In genomic region chr1:36606908-36607651, GRCh38 we compare ENCODE assay signal across 22 cellular contexts.
DNase-seq lines count a peak whose midpoint lies in the region; ATAC-seq, FAIRE-seq and TF ChIP-seq lines count a peak whose summit lies in the region.
"Had no signal": no experiment of that assay in that cellular context is flagged by ENCODE, and none has a peak within 500 bp of the region (broad histone marks: within the 10 kb centered on the region; RNA-seq: fewer than 3 reads in every experiment).

No MANE protein-coding gene starts in this region.

- under 1% methylated on average over 8 of the region's 8 CpGs for WGBS in K562 (ENCODE audit: insufficient coverage, low coverage, missing lambda C conversion rate)
- 58 to 68% methylated on average over 8 of the region's 8 CpGs for WGBS in lower leg skin, 2 donors

- FAIRE-seq in K562 (lab: Jason Lieb, UNC) = no peak
- FAIRE-seq: GM12892, GM18507 had no signal

- H3K27ac Mint-ChIP-seq in activated CD4-positive, alpha-beta T cell treated with anti-CD3 and anti-CD28 coated beads, Interleukin-2, amount 10 ng/mL, durations not matched to agents 7 days and 5 days = no peak overlapping the region
- H3K27ac Mint-ChIP-seq in CD8-positive, alpha-beta memory T cell = peak overlapping the region; percentile 68 to 95 (median 92)
- H3K27ac Mint-ChIP-seq in stimulated activated effector memory CD8-positive, alpha-beta T cell treated with anti-CD3 and anti-CD28 coated beads, Interleukin-12 subunit alpha, Interleukin-12 subunit beta, amount 100 ng/mL, for 72 hours = peak overlapping the region; percentile 33
- H3K27ac Mint-ChIP-seq: B cell had no signal

- TF ChIP-seq RAD21 in K562 (CRISPR knock-in tag; conservative IDR thresholded peaks at IDR 0.05 in 1 of 2, IDR thresholded peaks at IDR 0.05 in 1 of 2) = no peak

- in situ Hi-C loops in K562 (cut with MboI) = no loop called here

- no peak for TF ChIP-seq POLR2A in K562 (conservative IDR thresholded peaks at IDR 0.05)
- no peak for TF ChIP-seq POLR2A in lower leg skin (IDR thresholded peaks at IDR 0.05)

- no peak overlapping the region for H3K27ac ChIP-seq in CD8-positive, alpha-beta memory T cell (ENCODE audit: low read depth, low read length)
- no peak overlapping the region for H3K27ac ChIP-seq in K562 (ENCODE audit: extremely low read depth, low read depth, low read length)

- peaks cover 6% of the 10 kb centered on the region for H3K4me1 Mint-ChIP-seq in activated CD4-positive, alpha-beta T cell treated with anti-CD3 and anti-CD28 coated beads, Interleukin-2, amount 10 ng/mL, durations not matched to agents 7 days and 5 days
- H3K4me1 Mint-ChIP-seq in CD8-positive, alpha-beta memory T cell = peaks cover 32 to 42% (median 39%) of the 10 kb centered on the region in 3 donors
- peaks cover 31% of the 10 kb centered on the region for H3K4me1 Mint-ChIP-seq in stimulated activated effector memory CD8-positive, alpha-beta T cell treated with anti-CD3 and anti-CD28 coated beads, Interleukin-12 subunit alpha, Interleukin-12 subunit beta, amount 100 ng/mL, for 72 hours
- H3K4me1 Mint-ChIP-seq: B cell, IgD-negative memory B cell had no signal

- H3K4me2 ChIP-seq in K562 (ENCODE audit: insufficient read depth, low read length) = no peak overlapping the region

- peaks cover 24% of the 10 kb centered on the region for H3K4me1 ChIP-seq in CD8-positive, alpha-beta memory T cell (ENCODE audit: insufficient read depth, low read length)
- no peaks in the 10 kb centered on the region for H3K4me1 ChIP-seq in K562 (replicated peaks in 1 of 2; ENCODE audit: control insufficient read depth in 2 of 2, insufficient read depth in 2 of 2, low read length in 2 of 2)

- no peaks in the 10 kb centered on the region for H3K9me3 ChIP-seq in CD8-positive, alpha-beta memory T cell (ENCODE audit: low read length)
- no peaks in the 10 kb centered on the region for H3K9me3 ChIP-seq in K562 (replicated peaks; ENCODE audit: control insufficient read depth, insufficient read depth, low read depth, low read length)

- H2AFZ ChIP-seq in K562 (ENCODE audit: low read depth, low read length) = no peak overlapping the region

- POLR2A ChIA-PET in activated CD4-positive, alpha-beta T cell treated with anti-CD3 and anti-CD28 coated beads, Interleukin-2, amount 10 ng/mL, durations not matched to agents 7 days and 5 days (lab: Charles Lee) = no interaction called here
- POLR2A ChIA-PET in CD8-positive, alpha-beta memory T cell (lab: Charles Lee) = interaction anchor here (1.2 kb wide), 1 partner anchor 13 kb away, joined by 4 read pairs; no protein-coding TSS in a partner anchor
- POLR2A ChIA-PET in K562 (lab: Yijun Ruan, JAX) = interaction anchor here (0.9 kb wide), 1 partner anchor 9 kb away, joined by 3 read pairs; no protein-coding TSS in a partner anchor

- H3K4me3 ChIP-seq in CD8-positive, alpha-beta memory T cell (ENCODE audit: low read length) = no peak overlapping the region
- H3K4me3 ChIP-seq in K562 (no peak overlapping the region), lower leg skin (ENCODE audit: low read depth, poor library complexity, severe bottlenecking) (no peak overlapping the region)

- TF ChIP-seq CTCF in K562 (IDR thresholded peaks at IDR 0.05 in 2 of 3, conservative IDR thresholded peaks at IDR 0.05 in 1 of 3; ENCODE audit: insufficient read depth in 2 of 3, low read depth in 1 of 3, low read length in 3 of 3) = no peak
- TF ChIP-seq CTCF in lower leg skin (IDR thresholded peaks at IDR 0.05) = no peak

- intact Hi-C loops in K562 (cut with micrococcal nuclease) (no loop called here), lower leg skin (cut with DNase I; ENCODE audit: low total_unique reads) (no loop called here)

- H3K36me3 ChIP-seq in CD8-positive, alpha-beta memory T cell (ENCODE audit: insufficient read depth, low read length) = no peaks in the 10 kb centered on the region
- H3K36me3 ChIP-seq in K562 (ENCODE audit: control insufficient read depth, insufficient read depth, low read length) = no peaks in the 10 kb centered on the region

- CTCF ChIA-PET in activated CD4-positive, alpha-beta T cell treated with anti-CD3 and anti-CD28 coated beads, Interleukin-2, amount 10 ng/mL, durations not matched to agents 7 days and 5 days (lab: Charles Lee) = interaction anchor here (1.3 to 1.6 kb wide), 2 partner anchors 13 to 91 kb away, joined by 3 read pairs; no protein-coding TSS in a partner anchor
- CTCF ChIA-PET in CD8-positive, alpha-beta memory T cell (lab: Charles Lee) = interaction anchor here (0.5 kb wide), 1 partner anchor 457 kb away, joined by 3 read pairs; no protein-coding TSS in a partner anchor
- CTCF ChIA-PET in K562 (lab: Yijun Ruan, JAX; ENCODE audit: low intra/inter-chr PET ratio) = no interaction called here

- H4K20me1 ChIP-seq in K562 (replicated peaks; ENCODE audit: control insufficient read depth, insufficient read depth, low read length) = no peaks in the 10 kb centered on the region; the same call in 1 of the 2 replicates

- no peaks in the 10 kb centered on the region for H3K27me3 ChIP-seq in CD8-positive, alpha-beta memory T cell (ENCODE audit: insufficient read depth, low read length, poor library complexity, severe bottlenecking)
- H3K27me3 ChIP-seq in K562 (ENCODE audit: control insufficient read depth in 2 of 2, insufficient read depth in 2 of 2, low read length in 2 of 2) = peaks cover 0 to 5% of the 10 kb centered on the region in 2 experiments; a peak in 1 of 5 replicates

- no peaks in the 10 kb centered on the region for H3K27me3 Mint-ChIP-seq in activated CD4-positive, alpha-beta T cell treated with anti-CD3 and anti-CD28 coated beads, Interleukin-2, amount 10 ng/mL, durations not matched to agents 7 days and 5 days
- peaks cover 2 to 11% of the 10 kb centered on the region in 2 donors for H3K27me3 Mint-ChIP-seq in CD8-positive, alpha-beta memory T cell

- no peaks in the 10 kb centered on the region for H3K36me3 Mint-ChIP-seq in activated CD4-positive, alpha-beta T cell treated with anti-CD3 and anti-CD28 coated beads, Interleukin-2, amount 10 ng/mL, durations not matched to agents 7 days and 5 days (ENCODE audit: low read depth)
- H3K36me3 Mint-ChIP-seq in CD8-positive, alpha-beta memory T cell = no peaks in the 10 kb centered on the region
- no peaks in the 10 kb centered on the region for H3K36me3 Mint-ChIP-seq in stimulated activated effector memory CD8-positive, alpha-beta T cell treated with anti-CD3 and anti-CD28 coated beads, Interleukin-12 subunit alpha, Interleukin-12 subunit beta, amount 100 ng/mL, for 72 hours
- H3K36me3 Mint-ChIP-seq: IgD-negative memory B cell had no signal

- no TSS peak for BruUV-seq in K562 (replicated peaks; lab: Mats Ljungman, UMichigan)

- H3K9me3 Mint-ChIP-seq in activated CD4-positive, alpha-beta T cell treated with anti-CD3 and anti-CD28 coated beads, Interleukin-2, amount 10 ng/mL, durations not matched to agents 7 days and 5 days = no peaks in the 10 kb centered on the region
- peaks cover 0 to 1% (median 0%) of the 10 kb centered on the region in 5 donors for H3K9me3 Mint-ChIP-seq in CD8-positive, alpha-beta memory T cell
- no peaks in the 10 kb centered on the region for H3K9me3 Mint-ChIP-seq in stimulated activated effector memory CD8-positive, alpha-beta T cell treated with anti-CD3 and anti-CD28 coated beads, Interleukin-12 subunit alpha, Interleukin-12 subunit beta, amount 100 ng/mL, for 72 hours
- H3K9me3 Mint-ChIP-seq: IgD-negative memory B cell had no signal

- peak; percentile 7 for DNase-seq in activated CD4-positive, alpha-beta T cell treated with anti-CD3 and anti-CD28 coated beads, Interleukin-2, amount 10 ng/mL, durations not matched to agents 7 days and 5 days
- no peak for DNase-seq in activated CD4-positive, alpha-beta T cell treated with anti-CD3 and anti-CD28 coated beads, Interleukin-2, amount 50 U/mL, for 48 hours
- DNase-seq in CD8-positive, alpha-beta memory T cell = peak in 2 of 5 donors; percentile 11 to 47
- no peak for DNase-seq in K562 (ENCODE audit: extremely low read depth in 1 of 4, low spot score in 3 of 4)
- DNase-seq in stimulated activated effector memory CD8-positive, alpha-beta T cell treated with anti-CD3 and anti-CD28 coated beads, Interleukin-12 subunit alpha, Interleukin-12 subunit beta, amount 100 ng/mL, for 72 hours (ENCODE audit: low spot score in 2 of 2) = no peak
- DNase-seq in lower leg skin (ENCODE audit: low spot score in 2 of 2) = no peak
- DNase-seq in NCI-H1105 (lab: John Stamatoyannopoulos, UW) = no peak
- DNase-seq in foreskin melanocyte = no peak
- DNase-seq: 8988T, DMS79, GOT3, NCI-H1105 treated with DMSO at 0.1 percent for 48 hours, NCI-H1694, NCI-H2081 treated with DMSO at 0.1 percent for 48 hours, NCI-H446 treated with DMSO at 0.1 percent for 48 hours, NCI-H748 treated with DMSO at 0.1 percent for 48 hours, SHP77 treated with DMSO at 0.1 percent for 48 hours had no signal

- H3K9me1 ChIP-seq in K562 (ENCODE audit: control insufficient read depth, insufficient read depth, low read length) = no peaks in the 10 kb centered on the region

- no peak for ATAC-seq in K562
- ATAC-seq in stimulated activated effector memory CD8-positive, alpha-beta T cell treated with anti-CD3 and anti-CD28 coated beads, Interleukin-12 subunit alpha, Interleukin-12 subunit beta, amount 100 ng/mL, for 72 hours = no peak
- ATAC-seq: HCT116 had no signal

- no peaks in the 10 kb centered on the region for H3K79me2 ChIP-seq in K562 (ENCODE audit: control insufficient read depth, insufficient read depth, low read length)

- H3K4me3 Mint-ChIP-seq in activated CD4-positive, alpha-beta T cell treated with anti-CD3 and anti-CD28 coated beads, Interleukin-2, amount 10 ng/mL, durations not matched to agents 7 days and 5 days = no peak overlapping the region
- peak overlapping the region in 6 of 7 donors; percentile 3 to 73 (median 64) for H3K4me3 Mint-ChIP-seq in CD8-positive, alpha-beta memory T cell
- H3K4me3 Mint-ChIP-seq in stimulated activated effector memory CD8-positive, alpha-beta T cell treated with anti-CD3 and anti-CD28 coated beads, Interleukin-12 subunit alpha, Interleukin-12 subunit beta, amount 100 ng/mL, for 72 hours = no peak overlapping the region
- H3K4me3 Mint-ChIP-seq: B cell had no signal

- no peak overlapping the region for H3K9ac ChIP-seq in K562 (ENCODE audit: insufficient read depth in 1 of 2, low read depth in 2 of 2, low read length in 2 of 2)

- no peak for TF ChIP-seq EP300 in K562 (IDR thresholded peaks at IDR 0.05; ENCODE audit: low read length)

TF ChIP-seq in K562, 482 proteins besides CTCF, POLR2A, EP300 and RAD21 (continues in another document):
- TF ChIP-seq RBM25 (IDR thresholded peaks at IDR 0.05; ENCODE audit: low read depth, low read length, severe bottlenecking) (peak; percentile 23), ZNF239 (CRISPR knock-in tag; IDR thresholded peaks at IDR 0.05) (peak; percentile 92)

Comparison
In these comparisons a context has a peak if more than half of its experiments do, and no peak if none do; other contexts are left out.
1. H3K4me3 Mint-ChIP-seq: peak in CD8-positive, alpha-beta memory T cell (6 of 7); none in activated CD4-positive, alpha-beta T cell treated with anti-CD3 and anti-CD28 coated beads, Interleukin-2, amount 10 ng/mL, durations not matched to agents 7 days and 5 days (single experiment) and stimulated activated effector memory CD8-positive, alpha-beta T cell treated with anti-CD3 and anti-CD28 coated beads, Interleukin-12 subunit alpha, Interleukin-12 subunit beta, amount 100 ng/mL, for 72 hours (single experiment).